Comparison of ENCODE assay signal across 26 cellular contexts in the genomic region with DNA sequence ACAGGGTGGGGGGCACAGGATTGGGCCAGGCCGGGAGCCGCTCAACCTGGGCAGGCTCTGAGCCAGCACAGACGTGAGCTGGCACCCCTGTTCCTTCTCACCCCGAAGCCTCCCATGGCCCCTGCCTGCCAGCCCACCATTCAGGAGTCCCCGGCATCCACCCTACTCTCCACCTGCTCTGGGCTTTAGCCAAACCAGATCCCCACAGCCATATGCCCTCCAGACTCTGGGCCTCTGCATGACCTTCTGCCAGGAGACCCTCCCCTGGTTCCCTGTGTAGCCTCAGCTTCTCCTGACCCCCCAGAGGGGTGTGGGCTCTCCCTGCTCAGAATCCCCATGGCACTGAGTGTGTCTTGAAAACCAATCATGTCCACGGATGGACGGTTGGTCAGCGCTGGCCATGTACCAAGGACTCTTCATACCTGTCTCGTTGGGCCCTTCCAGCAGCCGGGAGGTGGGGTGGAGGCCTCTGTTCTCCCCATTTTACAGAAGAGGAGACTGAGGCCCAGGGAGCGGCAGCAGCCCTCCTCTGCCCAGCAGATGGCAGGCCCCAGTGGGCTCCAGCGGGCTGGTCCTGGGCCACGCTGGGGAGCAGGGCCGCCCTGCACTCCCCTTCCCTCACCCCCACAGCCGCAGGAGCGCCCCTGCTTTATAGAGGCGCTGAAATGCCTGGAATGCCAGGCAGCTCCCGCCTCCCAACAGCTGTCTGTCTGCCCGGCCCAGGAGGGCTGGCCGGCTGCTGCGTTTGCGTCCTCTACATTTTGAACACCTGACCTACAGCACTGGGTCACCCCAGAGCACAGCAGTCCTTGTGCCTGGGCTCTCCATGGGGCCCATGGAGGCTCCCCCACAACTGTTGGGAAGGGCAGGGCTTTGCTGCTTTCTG. TPM values are rescaled to one million over a fixed set of nuclear protein-coding genes. Genes with fewer than 3 reads are reported as not detected.
A peak's percentile ranks its signal among the peaks of the same experiment; 100 is the strongest.
DNase-seq lines count a peak whose midpoint lies in the region; ATAC-seq, FAIRE-seq and TF ChIP-seq lines count a peak whose summit lies in the region.
"Had no signal": no experiment of that assay in that cellular context is flagged by ENCODE, and none has a peak within 500 bp of the region (broad histone marks: within the 10 kb centered on the region; RNA-seq: fewer than 3 reads in every experiment).

No MANE protein-coding gene starts in this region.

- FAIRE-seq in RCC 7860 (lab: Jason Lieb, UNC) = no peak
- FAIRE-seq: GM19239 had no signal

- TF ChIP-seq CTCF in body of pancreas (IDR thresholded peaks at IDR 0.05) = no peak

- no peaks in the 10 kb centered on the region for H3K36me3 ChIP-seq in body of pancreas (replicated peaks in 1 of 2; ENCODE audit: insufficient read depth in 1 of 2, low read depth in 2 of 2)
- no peaks in the 10 kb centered on the region for H3K36me3 ChIP-seq in muscle layer of colon (ENCODE audit: insufficient read depth, low read length)
- H3K36me3 ChIP-seq: ascending aorta, SJSA1, tibial artery had no signal

- no peak for TF ChIP-seq POLR2A in body of pancreas (IDR thresholded peaks at IDR 0.05)

- no peak overlapping the region for H3K4me3 ChIP-seq in body of pancreas
- H3K4me3 ChIP-seq in muscle layer of colon (ENCODE audit: low read depth in 1 of 2, low read length in 2 of 2) = no peak overlapping the region
- H3K4me3 ChIP-seq: SJSA1, tibial artery had no signal

- 61 to 66% methylated on average over 12 to 19 of the region's 22 CpGs for WGBS in body of pancreas, 2 donors

- peak; percentile 30 for DNase-seq in DMS 273 (lab: John Stamatoyannopoulos, UW; ENCODE audit: unreplicated experiment)
- no peak for DNase-seq in DMS 273 treated with DMSO at 0.1 percent for 48 hours (lab: John Stamatoyannopoulos, UW)
- DNase-seq in body of pancreas = peak in 1 of 4 donors; percentile 28
- peak in 1 of 49 donors; percentile 92 for DNase-seq in substantia nigra (lab: John Stamatoyannopoulos, UW)
- no peak for DNase-seq in A172 (ENCODE audit: low spot score)
- DNase-seq in NCI-H2081 (lab: John Stamatoyannopoulos, UW) = no peak
- no peak for DNase-seq in RCC 7860 (ENCODE audit: low spot score)
- DNase-seq: activated B cell treated with CpG ODN at 0.5 μM for 24 hours; activated CD8-positive, alpha-beta T cell treated with anti-CD3 and anti-CD28 coated beads, Interleukin-2, amount 10 ng/mL, durations not matched to agents 7 days and 5 days; activated naive CD4-positive, alpha-beta T cell treated with anti-CD3 and anti-CD28 coated beads, Interleukin-2, amount 10 ng/mL, durations not matched to agents 7 days and 5 days; activated T-cell treated with anti-CD3 and anti-CD28 coated beads, Interleukin-2, amount 50 U/mL, for 48 hours; Caco-2; HCEC 1CT; NCI-H1436; NCI-H526 treated with DMSO at 0.1 percent for 48 hours; stimulated activated naive B cell treated with anti-CD40 and anti-IgM and Interleukin-4, amounts not matched to agents 10 μg/mL and 1 μg/mL and 100 μg/mL, for 72 hours; tibial artery had no signal

- ATAC-seq in body of pancreas = no peak
- ATAC-seq: activated CD8-positive, alpha-beta T cell treated with anti-CD3 and anti-CD28 coated beads, Interleukin-2, amount 10 ng/mL, durations not matched to agents 7 days and 5 days; natural killer cell treated with Interleukin-12 subunit alpha and Interleukin-12 subunit beta and Interleukin-15 and Interleukin-18, amount 100 ng/mL, for 72 hours; stimulated activated naive B cell treated with anti-CD40 and anti-IgM and Interleukin-4, amounts not matched to agents 10 μg/mL and 1 μg/mL and 100 μg/mL, for 72 hours had no signal

- H3K27ac ChIP-seq in body of pancreas = peak overlapping the region in 3 of 4 donors; percentile 38 to 45 (median 42)
- peak overlapping the region; percentile 42 for H3K27ac ChIP-seq in muscle layer of colon (ENCODE audit: low read depth, low read length)
- H3K27ac ChIP-seq in substantia nigra (ENCODE audit: low read depth, low read length, poor library complexity, severe bottlenecking) = peak overlapping the region; percentile 92
- H3K27ac ChIP-seq: 22Rv1, ascending aorta, SJSA1, tibial artery had no signal

- H3K9ac ChIP-seq in muscle layer of colon (ENCODE audit: low read length) = no peak overlapping the region

- H3K27me3 ChIP-seq in body of pancreas (no peaks in the 10 kb centered on the region), muscle layer of colon (ENCODE audit: control insufficient read depth in 1 of 2, insufficient read depth in 2 of 2, low read length in 2 of 2) (no peaks in the 10 kb centered on the region)
- H3K27me3 ChIP-seq: ascending aorta had no signal

- H3K9me3 ChIP-seq in body of pancreas = no peaks in the 10 kb centered on the region
- H3K9me3 ChIP-seq in muscle layer of colon (ENCODE audit: low read length) = no peaks in the 10 kb centered on the region
- H3K9me3 ChIP-seq: ascending aorta, Caco-2, SJSA1, tibial artery had no signal

- H3K4me1 ChIP-seq in body of pancreas = peaks cover 31% of the 10 kb centered on the region
- H3K4me1 ChIP-seq in muscle layer of colon (ENCODE audit: insufficient read depth, low read length) = peaks cover 34% of the 10 kb centered on the region
- H3K4me1 ChIP-seq: SJSA1 had no signal

- intact Hi-C loops in body of pancreas (cut with DNase I) = no loop called here

RNA-seq across cellular contexts. Expression of a gene that starts 3.5 kb away (rescaled TPM):
- not detected for total RNA-seq in body of pancreas
- not detected in 2 replicates for total RNA-seq in A172 (2014; rRNA removed; shearing (Covaris generic))
- total RNA-seq: activated B cell treated with CpG ODN at 0.5 μM for 24 hours; activated CD8-positive, alpha-beta T cell treated with anti-CD3 and anti-CD28 coated beads, Interleukin-2, amount 10 ng/mL, durations not matched to agents 7 days and 5 days; ascending aorta; Caco-2; chondrocyte; M059J; natural killer cell treated with Interleukin-12 subunit alpha and Interleukin-12 subunit beta and Interleukin-15 and Interleukin-18, amount 100 ng/mL, for 72 hours; progenitor cell of endocrine pancreas; SJSA1 had no signal

RNA-seq across cellular contexts. Expression of a gene that starts 6.3 kb away (rescaled TPM):
- 10 to 100 TPM in 1 of 2 donors, 1 to 10 TPM in 1; 4.2 to 21.8 TPM for total RNA-seq in body of pancreas
- 0.12 and 0.16 TPM in 2 replicates for total RNA-seq in A172 (2014; rRNA removed; shearing (Covaris generic))
- total RNA-seq: activated B cell treated with CpG ODN at 0.5 μM for 24 hours; activated CD8-positive, alpha-beta T cell treated with anti-CD3 and anti-CD28 coated beads, Interleukin-2, amount 10 ng/mL, durations not matched to agents 7 days and 5 days; natural killer cell treated with Interleukin-12 subunit alpha and Interleukin-12 subunit beta and Interleukin-15 and Interleukin-18, amount 100 ng/mL, for 72 hours; SJSA1 had no signal

RNA-seq across cellular contexts. Expression of a gene that starts 49.3 kb away (rescaled TPM):
- total RNA-seq in body of pancreas = 1 to 10 TPM; 2.6 to 3.0 TPM
- 30.8 and 42.1 TPM in 2 replicates for total RNA-seq in A172 (2014; rRNA removed; shearing (Covaris generic))

Comparison
In these comparisons a context has a peak if more than half of its experiments do, and no peak if none do; other contexts are left out.
1. H3K27ac ChIP-seq: peak in every context shown above with its lines; median percentile 92 in substantia nigra; 42 in body of pancreas; 42 in muscle layer of colon.